1 cellular context compared by ENCODE assay signal in genomic region chr2:69780907-69781306, GRCh38.
TF ChIP-seq lines count a peak whose summit lies in the region.

No MANE protein-coding gene starts in this region.

TF ChIP-seq in H1, 55 proteins besides CTCF, POLR2A, EP300 and RAD21:
- TF ChIP-seq SRF (IDR thresholded peaks at IDR 0.05; ENCODE audit: low read depth, low read length) (no peak), RXRA (IDR thresholded peaks at IDR 0.05; ENCODE audit: insufficient read depth, low read depth, low read length) (no peak), CREB1 (IDR thresholded peaks at IDR 0.05) (no peak), JUND (IDR thresholded peaks at IDR 0.05; ENCODE audit: low read length) (no peak), MAX (IDR thresholded peaks at IDR 0.05) (no peak), SAP30 (IDR thresholded peaks at IDR 0.05; ENCODE audit: insufficient read depth, insufficient replicate concordance, low read length) (no peak), TCF12 (IDR thresholded peaks at IDR 0.05; ENCODE audit: low read depth, low read length) (no peak), ATF2 (IDR thresholded peaks at IDR 0.05; ENCODE audit: low read length) (no peak), SUZ12 (IDR thresholded peaks at IDR 0.05; ENCODE audit: low read length) (no peak), KDM1A (IDR thresholded peaks at IDR 0.05; ENCODE audit: borderline replicate concordance, low read length) (no peak), TAF7 (optimal IDR thresholded peaks at IDR 0.05; ENCODE audit: borderline replicate concordance, low read depth, low read length) (no peak), EGR1 (IDR thresholded peaks at IDR 0.05; ENCODE audit: borderline replicate concordance, low read depth, low read length) (no peak), HDAC2 (IDR thresholded peaks at IDR 0.05; ENCODE audit: borderline replicate concordance in 1 of 2, low read depth in 2 of 2, low read length in 2 of 2) (no peak), BACH1 (IDR thresholded peaks at IDR 0.05; ENCODE audit: low read length) (no peak)
